In the genomic region with DNA sequence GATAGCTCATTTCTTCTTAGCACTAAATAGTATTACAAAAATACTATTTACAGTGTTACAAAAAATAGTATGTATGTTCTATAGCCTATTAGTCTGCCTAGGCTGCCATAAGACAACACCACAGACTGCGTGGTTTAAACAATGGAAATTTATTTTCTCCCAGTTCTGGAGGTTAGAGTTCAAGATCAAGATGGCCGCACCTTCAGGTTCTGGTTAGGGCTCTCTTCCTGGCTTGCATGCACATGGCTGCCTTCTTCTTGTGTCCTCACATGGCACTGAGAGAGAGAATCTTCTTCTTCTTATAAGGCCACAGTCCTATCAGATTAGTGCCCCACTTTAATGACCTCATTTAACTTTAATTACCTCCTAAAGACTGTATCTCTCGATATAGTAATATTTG, we compare ENCODE assay signal across 21 cellular contexts. TPM values are rescaled to one million over a fixed set of nuclear protein-coding genes. Genes with fewer than 3 reads are reported as not detected.
DNase-seq lines count a peak whose midpoint lies in the region; ATAC-seq and TF ChIP-seq lines count a peak whose summit lies in the region.
"Had no signal": no experiment of that assay in that cellular context is flagged by ENCODE, and none has a peak within 500 bp of the region (broad histone marks: within the 10 kb centered on the region; RNA-seq: fewer than 3 reads in every experiment).

No MANE protein-coding gene starts in this region.

- peaks cover 35% of the 10 kb centered on the region for H3K4me1 Mint-ChIP-seq in activated CD8-positive, alpha-beta T cell treated with anti-CD3 and anti-CD28 coated beads for 36 hours (ENCODE audit: low read depth)
- peaks cover 38% of the 10 kb centered on the region for H3K4me1 Mint-ChIP-seq in activated CD8-positive, alpha-beta T cell treated with anti-CD3 and anti-CD28 coated beads, Interleukin-2, amount 10 ng/mL, durations not matched to agents 7 days and 5 days (ENCODE audit: low read depth)
- peaks cover 40% of the 10 kb centered on the region for H3K4me1 Mint-ChIP-seq in T-helper 17 cell
- H3K4me1 Mint-ChIP-seq in nephron: peaks cover 17% of the 10 kb centered on the region

- H3K9me3 Mint-ChIP-seq in activated CD8-positive, alpha-beta T cell treated with anti-CD3 and anti-CD28 coated beads for 36 hours: no peaks in the 10 kb centered on the region
- no peaks in the 10 kb centered on the region for H3K9me3 Mint-ChIP-seq in activated CD8-positive, alpha-beta T cell treated with anti-CD3 and anti-CD28 coated beads, Interleukin-2, amount 10 ng/mL, durations not matched to agents 7 days and 5 days (ENCODE audit: insufficient read depth)
- no peaks in the 10 kb centered on the region for H3K9me3 Mint-ChIP-seq in nephron
- H3K9me3 Mint-ChIP-seq: CD8-positive, alpha-beta memory T cell; HFFc6 had no signal

- no peaks in the 10 kb centered on the region for H3K27me3 Mint-ChIP-seq in activated CD8-positive, alpha-beta T cell treated with anti-CD3 and anti-CD28 coated beads for 36 hours
- H3K27me3 Mint-ChIP-seq in activated CD8-positive, alpha-beta T cell treated with anti-CD3 and anti-CD28 coated beads, Interleukin-2, amount 10 ng/mL, durations not matched to agents 7 days and 5 days (ENCODE audit: low read depth): no peaks in the 10 kb centered on the region
- H3K27me3 Mint-ChIP-seq in T-helper 17 cell (no peaks in the 10 kb centered on the region), nephron (ENCODE audit: low read depth) (no peaks in the 10 kb centered on the region)
- H3K27me3 Mint-ChIP-seq: CD8-positive, alpha-beta memory T cell had no signal

- H4K20me1 ChIP-seq in DND-41 (ENCODE audit: insufficient read depth, low read length): peaks cover 11% of the 10 kb centered on the region; the same call in 1 of the 2 replicates

- no peaks in the 10 kb centered on the region for H3K9me3 ChIP-seq in DND-41 (ENCODE audit: insufficient read depth, low read length, severe bottlenecking)
- no peaks in the 10 kb centered on the region for H3K9me3 ChIP-seq in T-helper 17 cell (ENCODE audit: control insufficient read depth, low read length, poor library complexity, severe bottlenecking)
- H3K9me3 ChIP-seq: A549, SK-N-SH had no signal

- CTCF ChIA-PET in activated CD8-positive, alpha-beta T cell treated with anti-CD3 and anti-CD28 coated beads for 36 hours (lab: Charles Lee): interaction anchor here (1.0 kb wide), 2 partner anchors 9 to 267 kb away, joined by 3 to 4 read pairs; no protein-coding TSS in a partner anchor
- CTCF ChIA-PET in activated CD8-positive, alpha-beta T cell treated with anti-CD3 and anti-CD28 coated beads, Interleukin-2, amount 10 ng/mL, durations not matched to agents 7 days and 5 days (lab: Charles Lee): interaction anchor here (1.3 kb wide), 1 partner anchor 22 kb away, joined by 4 read pairs; no protein-coding TSS in a partner anchor

- H3K27ac Mint-ChIP-seq in activated CD8-positive, alpha-beta T cell treated with anti-CD3 and anti-CD28 coated beads for 36 hours: peak overlapping the region; percentile 41
- no peak overlapping the region for H3K27ac Mint-ChIP-seq in activated CD8-positive, alpha-beta T cell treated with anti-CD3 and anti-CD28 coated beads, Interleukin-2, amount 10 ng/mL, durations not matched to agents 7 days and 5 days
- no peak overlapping the region for H3K27ac Mint-ChIP-seq in T-helper 17 cell
- H3K27ac Mint-ChIP-seq in nephron: no peak overlapping the region
- H3K27ac Mint-ChIP-seq: HFFc6 had no signal

- no peaks in the 10 kb centered on the region; the same call in 1 of the 2 replicates for H3K36me3 ChIP-seq in DND-41 (ENCODE audit: insufficient read depth, low read length)

- TF ChIP-seq CTCF in activated CD8-positive, alpha-beta T cell treated with anti-CD3 and anti-CD28 coated beads for 36 hours (IDR thresholded peaks at IDR 0.05): no peak
- TF ChIP-seq CTCF in DND-41 (IDR thresholded peaks at IDR 0.05; ENCODE audit: borderline replicate concordance, extremely low read depth, low read length, poor library complexity, severe bottlenecking) (no peak), nephron (IDR thresholded peaks at IDR 0.05; ENCODE audit: unreplicated experiment in 3 of 3) (no peak)

- no peak overlapping the region for H3K4me3 ChIP-seq in DND-41 (ENCODE audit: low read depth in 1 of 2, low read length in 2 of 2)
- H3K4me3 ChIP-seq: A549 had no signal

- ATAC-seq in activated CD8-positive, alpha-beta T cell treated with anti-CD3 and anti-CD28 coated beads for 36 hours: no peak
- no peak for ATAC-seq in activated CD8-positive, alpha-beta T cell treated with anti-CD3 and anti-CD28 coated beads, Interleukin-2, amount 10 ng/mL, durations not matched to agents 7 days and 5 days
- ATAC-seq in DND-41 (ENCODE audit: insufficient read depth, low read depth): no peak
- ATAC-seq in T-helper 17 cell: no peak
- no peak for ATAC-seq in HG03432 (IDR thresholded peaks at IDR 0.05; ENCODE audit: unreplicated experiment)
- no peak for ATAC-seq in HG03378 (IDR thresholded peaks at IDR 0.05; ENCODE audit: unreplicated experiment)
- ATAC-seq: A549 had no signal

- peaks cover 92% of the 10 kb centered on the region for H3K79me2 ChIP-seq in DND-41 (ENCODE audit: insufficient read depth, low read length)

- no peak overlapping the region for H2AFZ ChIP-seq in DND-41 (ENCODE audit: low read depth, low read length)

- H3K4me2 ChIP-seq in DND-41 (ENCODE audit: insufficient read depth, low read length): peak overlapping the region; percentile 25; the same call in 1 of the 2 replicates
- H3K4me2 ChIP-seq: A549, SK-N-SH had no signal

- no peaks in the 10 kb centered on the region for H3K27me3 ChIP-seq in DND-41 (ENCODE audit: insufficient read depth, low read length, poor library complexity)

- no peak overlapping the region for H3K27ac ChIP-seq in DND-41 (ENCODE audit: low read length)
- H3K27ac ChIP-seq: A549, HL-60 had no signal

- intact Hi-C loops in activated CD8-positive, alpha-beta T cell treated with anti-CD3 and anti-CD28 coated beads for 36 hours (cut with micrococcal nuclease): no loop called here

- no peak overlapping the region for H3K9ac ChIP-seq in DND-41 (ENCODE audit: low read depth, low read length)
- H3K9ac ChIP-seq: SK-N-SH had no signal

- DNase-seq in activated CD8-positive, alpha-beta T cell treated with anti-CD3 and anti-CD28 coated beads for 36 hours: no peak
- no peak for DNase-seq in activated CD8-positive, alpha-beta T cell treated with anti-CD3 and anti-CD28 coated beads, Interleukin-2, amount 10 ng/mL, durations not matched to agents 7 days and 5 days
- DNase-seq in DND-41: no peak
- DNase-seq in T-helper 17 cell: no peak
- DNase-seq in SHP77 (lab: John Stamatoyannopoulos, UW): no peak
- DNase-seq: CD8-positive, alpha-beta memory T cell; DMS79; H7; HFFc6; IMR-90; NCI-H1105 treated with DMSO at 0.1 percent for 48 hours; NCI-H1694; NCI-H2081 treated with DMSO at 0.1 percent for 48 hours; NCI-H774; SHP77 treated with DMSO at 0.1 percent for 48 hours; SK-N-SH had no signal

- peaks cover 7% of the 10 kb centered on the region for H3K36me3 Mint-ChIP-seq in activated CD8-positive, alpha-beta T cell treated with anti-CD3 and anti-CD28 coated beads for 36 hours (ENCODE audit: low read depth)
- H3K36me3 Mint-ChIP-seq in activated CD8-positive, alpha-beta T cell treated with anti-CD3 and anti-CD28 coated beads, Interleukin-2, amount 10 ng/mL, durations not matched to agents 7 days and 5 days (ENCODE audit: low read depth): peaks cover 6% of the 10 kb centered on the region
- H3K36me3 Mint-ChIP-seq in T-helper 17 cell (ENCODE audit: low read depth) (peaks cover 5% of the 10 kb centered on the region), nephron (ENCODE audit: low read depth) (no peaks in the 10 kb centered on the region)

- H3K4me1 ChIP-seq in DND-41 (ENCODE audit: insufficient read depth, low read length): peaks cover 79% of the 10 kb centered on the region

- POLR2A ChIA-PET in activated CD8-positive, alpha-beta T cell treated with anti-CD3 and anti-CD28 coated beads for 36 hours (lab: Charles Lee): interaction anchor here (0.9 kb wide), 1 partner anchor 254 kb away, joined by 3 read pairs; no protein-coding TSS in a partner anchor
- POLR2A ChIA-PET in activated CD8-positive, alpha-beta T cell treated with anti-CD3 and anti-CD28 coated beads, Interleukin-2, amount 10 ng/mL, durations not matched to agents 7 days and 5 days (lab: Charles Lee): interaction anchor here (0.7 kb wide), 1 partner anchor 44 kb away, joined by 3 read pairs; no protein-coding TSS in a partner anchor

- H3K4me3 Mint-ChIP-seq in activated CD8-positive, alpha-beta T cell treated with anti-CD3 and anti-CD28 coated beads for 36 hours: no peak overlapping the region
- H3K4me3 Mint-ChIP-seq in activated CD8-positive, alpha-beta T cell treated with anti-CD3 and anti-CD28 coated beads, Interleukin-2, amount 10 ng/mL, durations not matched to agents 7 days and 5 days: no peak overlapping the region
- H3K4me3 Mint-ChIP-seq in T-helper 17 cell (peak overlapping the region; percentile 5), nephron (peak overlapping the region in 2 of 3 experiments; percentile 32 to 54)
- H3K4me3 Mint-ChIP-seq: HFFc6 had no signal

RNA-seq across cellular contexts. Expression of a gene that starts 4.1 kb away (rescaled TPM):
- total RNA-seq in activated CD8-positive, alpha-beta T cell treated with anti-CD3 and anti-CD28 coated beads for 36 hours: 10 to 100 TPM; 16.9 to 17.3 TPM
- total RNA-seq in activated CD8-positive, alpha-beta T cell treated with anti-CD3 and anti-CD28 coated beads, Interleukin-2, amount 10 ng/mL, durations not matched to agents 7 days and 5 days: 10 to 100 TPM; 15.2 to 17.1 TPM
- 10 to 100 TPM; 17.0 to 18.6 TPM for total RNA-seq in T-helper 17 cell

RNA-seq across cellular contexts. Expression of a gene that starts 20.7 kb away (rescaled TPM):
- 10 to 100 TPM; 25.3 to 25.4 TPM for total RNA-seq in activated CD8-positive, alpha-beta T cell treated with anti-CD3 and anti-CD28 coated beads for 36 hours
- total RNA-seq in activated CD8-positive, alpha-beta T cell treated with anti-CD3 and anti-CD28 coated beads, Interleukin-2, amount 10 ng/mL, durations not matched to agents 7 days and 5 days: 10 to 100 TPM; 24.1 to 27.6 TPM
- total RNA-seq in T-helper 17 cell: 10 to 100 TPM; 17.2 to 24.8 TPM

RNA-seq across cellular contexts. Expression of a gene that starts 48.9 kb away (rescaled TPM):
- under 1 TPM; 0.49 to 0.68 TPM for total RNA-seq in activated CD8-positive, alpha-beta T cell treated with anti-CD3 and anti-CD28 coated beads for 36 hours
- total RNA-seq in activated CD8-positive, alpha-beta T cell treated with anti-CD3 and anti-CD28 coated beads, Interleukin-2, amount 10 ng/mL, durations not matched to agents 7 days and 5 days: under 1 TPM; 0.97 TPM
- total RNA-seq in T-helper 17 cell: under 1 TPM; 0.16 to 0.60 TPM

Comparison
In these comparisons a context has a peak if more than half of its experiments do, and no peak if none do; other contexts are left out.
1. H3K4me3 Mint-ChIP-seq: peak in T-helper 17 cell (single experiment) and nephron (2 of 3); none in activated CD8-positive, alpha-beta T cell treated with anti-CD3 and anti-CD28 coated beads for 36 hours (single experiment) and activated CD8-positive, alpha-beta T cell treated with anti-CD3 and anti-CD28 coated beads, Interleukin-2, amount 10 ng/mL, durations not matched to agents 7 days and 5 days (single experiment).